19 cellular contexts compared by ENCODE assay signal in genomic region chr18:8253943-8254342, GRCh38.
"Had no signal": no experiment of that assay in that cellular context is flagged by ENCODE, and none has a peak within 500 bp of the region (broad histone marks: within the 10 kb centered on the region; RNA-seq: fewer than 3 reads in every experiment).

No MANE protein-coding gene starts in this region.

- DNase-seq: activated CD4-positive, alpha-beta T cell treated with anti-CD3 and anti-CD28 coated beads, Interleukin-2, amount 50 U/mL, for 4 hours; activated effector memory CD4-positive, alpha-beta T cell treated with anti-CD3 and anti-CD28 coated beads, Interleukin-2, amount 50 U/mL, for 16 hours; activated naive CD4-positive, alpha-beta T cell treated with anti-CD3 and anti-CD28 coated beads, Interleukin-2, amount 50 U/mL, for 16 hours; activated T-cell treated with anti-CD3 and anti-CD28 coated beads, Interleukin-2, amount 50 U/mL, for 72 hours; aorta; foreskin melanocyte; head of caudate nucleus; kidney glomerular epithelial cell; mesenchymal stem cell; natural killer cell; pancreas; stimulated activated CD4-positive, alpha-beta T cell treated with anti-CD3 and anti-CD28 coated beads, Interleukin-12 subunit alpha, Interleukin-12 subunit beta, amount 100 ng/mL, for 4 hours; stimulated activated CD4-positive, alpha-beta T cell treated with anti-CD3 and anti-CD28 coated beads, Interleukin-1b, Interleukin-23, amount 100 ng/mL, for 48 hours; stimulated activated naive CD4-positive, alpha-beta T cell treated with Interleukin-2 at 50 U/mL for 16 hours; substantia nigra had no signal

- H3K27ac ChIP-seq: coronary artery, neutrophil, pancreas, tibial nerve, vagina had no signal

- H3K4me3 ChIP-seq: coronary artery, pancreas, tibial nerve, vagina had no signal

- H3K4me1 ChIP-seq: pancreas, vagina had no signal

- ATAC-seq: activated T-cell treated with anti-CD3 and anti-CD28 coated beads, Interleukin-2, amount 50 U/mL, for 72 hours; natural killer cell; pancreas had no signal

- H3K9me3 ChIP-seq: neutrophil, pancreas, tibial nerve, vagina had no signal

- H3K36me3 ChIP-seq: neutrophil, pancreas, vagina had no signal

- H3K27me3 ChIP-seq: neutrophil, pancreas, tibial nerve, vagina had no signal
